ENCODE assay signal across 27 cellular contexts in the genomic region with DNA sequence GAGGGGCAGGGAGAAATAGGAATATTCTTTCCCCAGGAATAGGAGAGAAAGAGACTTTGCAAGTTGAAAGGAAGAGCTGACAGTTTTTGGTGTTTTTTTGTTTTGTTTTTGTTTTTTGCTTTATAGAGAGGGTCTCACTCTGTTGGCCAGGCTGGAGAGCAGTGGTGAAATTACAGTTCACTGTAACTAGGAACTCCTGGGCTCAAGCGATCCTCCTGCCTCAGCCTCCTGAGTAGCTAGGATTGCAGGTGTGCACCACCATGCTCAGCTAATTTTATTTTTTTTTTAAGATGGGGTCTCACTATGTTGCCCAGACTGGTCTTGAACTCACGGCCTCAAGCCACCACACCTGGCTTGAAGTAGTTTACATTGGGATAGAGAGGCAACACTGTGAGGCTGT.
"Had no signal": no experiment of that assay in that cellular context is flagged by ENCODE, and none has a peak within 500 bp of the region (broad histone marks: within the 10 kb centered on the region; RNA-seq: fewer than 3 reads in every experiment).

No MANE protein-coding gene starts in this region.

- FAIRE-seq: colon, endometrium, frontal cortex had no signal

- ATAC-seq: effector memory CD8-positive, alpha-beta T cell; esophagus mucosa; foreskin keratinocyte; gastrocnemius medialis; gastroesophageal sphincter; heart left ventricle; heart right ventricle had no signal

- H3K36me3 ChIP-seq: colonic mucosa, esophagus muscularis mucosa, esophagus squamous epithelium, gastrocnemius medialis, gastroesophageal sphincter, heart left ventricle, heart right ventricle had no signal

- H3K27ac ChIP-seq: colonic mucosa, coronary artery, dorsolateral prefrontal cortex, epithelial cell of prostate, esophagus muscularis mucosa, esophagus squamous epithelium, foreskin keratinocyte, gastrocnemius medialis, gastroesophageal sphincter, heart left ventricle, heart right ventricle had no signal

- H3K27me3 ChIP-seq: colonic mucosa, esophagus muscularis mucosa, esophagus squamous epithelium, foreskin keratinocyte, gastrocnemius medialis, gastroesophageal sphincter, heart left ventricle had no signal

- DNase-seq: colonic mucosa; cortex of kidney; dermis blood vessel endothelial cell; dorsolateral prefrontal cortex; effector CD4-positive, alpha-beta T cell; effector CD8-positive, alpha-beta T cell; effector memory CD4-positive, alpha-beta T cell; effector memory CD8-positive, alpha-beta T cell; endodermal cell; erythroblast; esophagus squamous epithelium; foreskin fibroblast; foreskin keratinocyte; foreskin melanocyte; gastrocnemius medialis; glutamatergic neuron; head of caudate nucleus; heart left ventricle; heart right ventricle had no signal

- H3K4me1 ChIP-seq: colonic mucosa, esophagus muscularis mucosa, esophagus squamous epithelium, foreskin keratinocyte, gastrocnemius medialis, gastroesophageal sphincter, heart left ventricle, heart right ventricle had no signal

- H3K4me3 ChIP-seq: colonic mucosa, coronary artery, dorsolateral prefrontal cortex, esophagus muscularis mucosa, esophagus squamous epithelium, gastrocnemius medialis, gastroesophageal sphincter, heart left ventricle, heart right ventricle had no signal

- H3K9me3 ChIP-seq: colonic mucosa, esophagus muscularis mucosa, esophagus squamous epithelium, gastrocnemius medialis, gastroesophageal sphincter, heart left ventricle, heart right ventricle had no signal
